18 cellular contexts compared by ENCODE assay signal in the genomic region with DNA sequence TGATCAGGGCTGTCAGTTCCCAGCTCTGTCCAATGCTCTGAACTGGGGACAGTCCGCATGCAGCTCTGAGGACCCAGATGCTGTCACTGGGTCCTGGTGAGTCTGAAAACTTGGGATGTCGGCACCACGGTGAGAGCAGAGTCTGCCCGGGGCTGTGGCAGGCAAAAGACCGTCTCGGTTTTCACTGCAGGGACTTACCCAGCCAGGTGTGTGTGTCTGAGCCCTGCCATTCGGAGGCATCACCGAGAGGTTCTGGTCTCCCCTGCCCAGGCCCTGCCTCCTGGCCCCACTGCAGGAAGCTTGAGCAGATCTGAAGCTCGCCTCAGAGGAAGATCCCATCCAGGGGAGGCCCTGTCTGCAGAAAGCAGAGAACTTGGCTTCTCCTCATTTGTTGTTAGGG. TPM values are rescaled to one million over a fixed set of nuclear protein-coding genes. Genes with fewer than 3 reads are reported as not detected.
DNase-seq lines count a peak whose midpoint lies in the region; ATAC-seq and TF ChIP-seq lines count a peak whose summit lies in the region.
"Had no signal": no experiment of that assay in that cellular context is flagged by ENCODE, and none has a peak within 500 bp of the region (broad histone marks: within the 10 kb centered on the region; RNA-seq: fewer than 3 reads in every experiment).

No MANE protein-coding gene starts in this region.

- H3K27me3 Mint-ChIP-seq in neural progenitor cell (ENCODE audit: insufficient read depth, low read depth): peaks cover 11% of the 10 kb centered on the region

- peak overlapping the region; percentile 51 for H3K4me2 ChIP-seq in BLaER1
- peak overlapping the region in 6 of 11 experiments; percentile 7 to 60 (median 50); a peak in 10 of 22 replicates for H3K4me2 ChIP-seq in BLaER1 treated with 17β-estradiol and CSF1 and Interleukin-3, amounts not matched to agents 10 nM and 100 nM
- H3K4me2 ChIP-seq in neural progenitor cell: peak overlapping the region; percentile 19
- H3K4me2 ChIP-seq: PC-9 had no signal

- H3K27ac ChIP-seq in BLaER1 (no peak overlapping the region), neural progenitor cell (no peak overlapping the region)
- H3K27ac ChIP-seq in BLaER1 treated with 17β-estradiol and CSF1 and Interleukin-3, amounts not matched to agents 10 nM and 100 nM: no peak overlapping the region
- H3K27ac ChIP-seq: HL-60, PC-9, SJSA1 had no signal

- peaks cover 90% of the 10 kb centered on the region for H3K4me1 ChIP-seq in BLaER1
- peaks cover 45 to 91% (median 69%) of the 10 kb centered on the region in 10 experiments for H3K4me1 ChIP-seq in BLaER1 treated with 17β-estradiol and CSF1 and Interleukin-3, amounts not matched to agents 10 nM and 100 nM
- peaks cover 15% of the 10 kb centered on the region for H3K4me1 ChIP-seq in neural progenitor cell
- H3K4me1 ChIP-seq: SJSA1 had no signal

- no peaks in the 10 kb centered on the region for H3K36me3 Mint-ChIP-seq in neural progenitor cell
- H3K36me3 Mint-ChIP-seq: CD4-positive, alpha-beta memory T cell had no signal

- no peak overlapping the region for H3K4me3 ChIP-seq in BLaER1
- H3K4me3 ChIP-seq in BLaER1 treated with 17β-estradiol and CSF1 and Interleukin-3, amounts not matched to agents 10 nM and 100 nM: no peak overlapping the region
- no peak overlapping the region for H3K4me3 ChIP-seq in neural progenitor cell
- H3K4me3 ChIP-seq: GM12878, PC-9, SJSA1 had no signal

- peaks cover 41% of the 10 kb centered on the region for H3K4me1 Mint-ChIP-seq in neural progenitor cell
- H3K4me1 Mint-ChIP-seq: B cell; CD4-positive, alpha-beta memory T cell had no signal

- H2AFZ ChIP-seq in neural progenitor cell (replicated peaks): peak overlapping the region; percentile 44
- H2AFZ ChIP-seq: PC-9 had no signal

- H3K79me2 ChIP-seq in neural progenitor cell (ENCODE audit: low read depth): no peaks in the 10 kb centered on the region

- H3K27ac Mint-ChIP-seq in neural progenitor cell: no peak overlapping the region
- H3K27ac Mint-ChIP-seq: B cell; CD4-positive, alpha-beta memory T cell had no signal

- intact Hi-C loops in left colon (cut with DNase I, micrococcal nuclease): no loop called here

- no peaks in the 10 kb centered on the region for H3F3A ChIP-seq in neural progenitor cell (ENCODE audit: low read depth)

- DNase-seq in NCI-H69 (lab: John Stamatoyannopoulos, UW) (peak; percentile 30), neural progenitor cell (ENCODE audit: low spot score) (no peak), left colon (no peak), middle frontal gyrus (ENCODE audit: extremely low spot score, low spot score) (no peak), GM03348 (ENCODE audit: low spot score) (no peak)
- DNase-seq: CD4-positive, alpha-beta memory T cell; DND-41; NCI-H146; NCI-H2081 treated with DMSO at 0.1 percent for 48 hours; NCI-H748 treated with DMSO at 0.1 percent for 48 hours; PC-9 had no signal

- H3K27me3 ChIP-seq in BLaER1 (no peaks in the 10 kb centered on the region), neural progenitor cell (no peaks in the 10 kb centered on the region)
- peaks cover 0 to 8% (median 0%) of the 10 kb centered on the region in 11 experiments; a peak in 3 of 22 replicates for H3K27me3 ChIP-seq in BLaER1 treated with 17β-estradiol and CSF1 and Interleukin-3, amounts not matched to agents 10 nM and 100 nM
- H3K27me3 ChIP-seq: SJSA1 had no signal

- no peak for ATAC-seq in left colon
- ATAC-seq: GM12878, HCT116 had no signal

- no peak overlapping the region for H3K4me3 Mint-ChIP-seq in neural progenitor cell
- H3K4me3 Mint-ChIP-seq: B cell; CD4-positive, alpha-beta memory T cell had no signal

- H3K9me3 Mint-ChIP-seq in neural progenitor cell: no peaks in the 10 kb centered on the region

- H3K9ac ChIP-seq in BLaER1 (no peak overlapping the region), neural progenitor cell (no peak overlapping the region)
- H3K9ac ChIP-seq in BLaER1 treated with 17β-estradiol and CSF1 and Interleukin-3, amounts not matched to agents 10 nM and 100 nM: 0 out of 22 replicates have a peak overlapping the region, but pooled peaks of 1 of the 11 experiments have one; percentile 20

- H3K36me3 ChIP-seq in BLaER1 (no peaks in the 10 kb centered on the region), neural progenitor cell (no peaks in the 10 kb centered on the region)
- H3K36me3 ChIP-seq in BLaER1 treated with 17β-estradiol and CSF1 and Interleukin-3, amounts not matched to agents 10 nM and 100 nM: no peaks in the 10 kb centered on the region
- H3K36me3 ChIP-seq: SJSA1 had no signal

- no peaks in the 10 kb centered on the region for H3K9me3 ChIP-seq in BLaER1
- no peaks in the 10 kb centered on the region for H3K9me3 ChIP-seq in BLaER1 treated with 17β-estradiol and CSF1 and Interleukin-3, amounts not matched to agents 10 nM and 100 nM (replicated peaks in 1 of 11)
- no peaks in the 10 kb centered on the region for H3K9me3 ChIP-seq in neural progenitor cell (ENCODE audit: low read depth)
- H3K9me3 ChIP-seq: SJSA1 had no signal

- TF ChIP-seq CTCF in neural progenitor cell (IDR thresholded peaks at IDR 0.05): no peak

- H4K20me1 ChIP-seq in BLaER1 (peaks cover 15% of the 10 kb centered on the region; the same call in 1 of the 2 replicates), neural progenitor cell (ENCODE audit: low read depth) (no peaks in the 10 kb centered on the region)
- peaks cover 0 to 11% (median 0%) of the 10 kb centered on the region in 11 experiments; a peak in 3 of 22 replicates for H4K20me1 ChIP-seq in BLaER1 treated with 17β-estradiol and CSF1 and Interleukin-3, amounts not matched to agents 10 nM and 100 nM

RNA-seq across cellular contexts. Expression of gene TP53AIP1, which starts 5.2 kb away (rescaled TPM):
- not detected in 2 replicates for total RNA-seq in neural progenitor cell (ENCODE audit: low replicate concordance)
- total RNA-seq in left colon: under 1 TPM; 0.20 to 0.37 TPM
- total RNA-seq: CD4-positive, alpha-beta memory T cell; GM12878; PC-9; SJSA1 had no signal

RNA-seq across cellular contexts. Expression of gene KCNJ5, which starts 46.3 kb away (rescaled TPM):
- total RNA-seq in neural progenitor cell (ENCODE audit: low replicate concordance) (0.03 TPM in 1 of 2 replicates, not detected in the other), left colon (under 1 TPM; 0.12 to 0.89 TPM)
- total RNA-seq: B cell, GM12878, SJSA1 had no signal
